Comparison of ENCODE assay signal across 8 cellular contexts in the genomic region with DNA sequence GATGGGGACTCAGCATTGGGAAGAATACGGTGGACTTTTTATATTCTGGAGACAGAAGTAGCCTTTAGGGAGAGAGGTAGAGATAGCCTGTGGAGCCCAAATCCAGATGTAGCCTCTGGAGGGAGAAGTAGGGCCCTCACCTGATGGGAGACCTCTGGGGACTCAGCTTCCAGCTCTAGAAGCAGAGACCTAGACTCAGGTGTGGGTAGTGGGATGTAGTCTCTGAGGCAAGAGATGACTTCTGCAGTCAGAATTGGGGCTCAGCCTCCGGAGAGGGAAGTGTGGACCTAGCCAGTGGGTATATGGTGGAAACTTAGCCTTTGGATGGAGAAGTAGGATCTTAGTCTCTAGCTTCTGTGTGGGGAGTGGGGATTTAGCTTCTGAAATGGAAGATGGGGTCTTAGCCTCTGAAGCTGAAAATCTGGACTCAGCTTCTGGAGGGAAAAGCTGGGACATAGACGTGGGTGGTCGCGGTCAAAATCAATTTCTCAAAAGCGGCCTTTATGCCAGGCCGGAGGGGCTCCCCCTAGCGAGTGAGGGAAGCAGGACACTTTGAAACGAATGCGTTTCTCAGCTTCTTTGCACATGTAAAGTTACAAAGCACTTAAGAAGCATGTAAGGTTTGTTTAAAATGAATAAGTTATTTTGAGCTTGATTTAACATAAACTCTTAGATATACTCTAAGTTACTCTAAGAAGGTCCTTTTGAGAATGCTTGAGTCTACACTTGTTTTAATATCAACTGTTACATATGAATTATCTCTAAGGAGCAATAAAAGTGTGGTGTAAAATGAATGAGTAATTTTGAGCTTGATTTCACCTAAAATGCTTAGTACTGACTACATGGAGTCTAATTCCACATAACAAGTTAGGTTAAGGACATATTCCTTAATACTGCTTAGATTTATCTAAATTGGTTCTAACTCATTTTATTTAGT. TPM values are rescaled to one million over a fixed set of nuclear protein-coding genes. Genes with fewer than 3 reads are reported as not detected.
DNase-seq lines count a peak whose midpoint lies in the region; ATAC-seq and TF ChIP-seq lines count a peak whose summit lies in the region.

No MANE protein-coding gene starts in this region.

- H3K27ac ChIP-seq in GM23248, result no peak overlapping the region

- H3K4me2 ChIP-seq in GM23248 (ENCODE audit: unreplicated experiment), result no peak overlapping the region

- peak; percentile 39 for DNase-seq in BE2C
- DNase-seq in GM23248, result peak; percentile 53
- peak; percentile 49 for DNase-seq in RPMI7951 (ENCODE audit: low read depth)
- DNase-seq in activated naive CD8-positive, alpha-beta T cell treated with anti-CD3 and anti-CD28 coated beads, Interleukin-2, amount 50 U/mL, for 24 hours, result peak; percentile 72
- peak; percentile 35 for DNase-seq in hepatic stellate cell (ENCODE audit: low spot score)
- peak in 3 of 4 experiments; percentile 29 to 42 (median 37) for DNase-seq in stimulated activated CD4-positive, alpha-beta T cell treated with anti-CD3 and anti-CD28 coated beads, Interleukin-1b, Interleukin-23, amount 100 ng/mL, for 24 hours (ENCODE audit: low read depth in 4 of 4, low spot score in 1 of 4)

- H3K4me1 ChIP-seq in BE2C (no peaks in the 10 kb centered on the region), GM23248 (ENCODE audit: insufficient read depth) (peaks cover 6% of the 10 kb centered on the region; the same call in 1 of the 2 replicates)

- H3K4me1 Mint-ChIP-seq in activated naive CD8-positive, alpha-beta T cell treated with anti-CD3 and anti-CD28 coated beads, Interleukin-2, amount 50 U/mL, for 24 hours, result peaks cover 20% of the 10 kb centered on the region

- no peaks in the 10 kb centered on the region for H3K36me3 ChIP-seq in BE2C
- no peaks in the 10 kb centered on the region for H3K36me3 ChIP-seq in GM23248 (ENCODE audit: low read depth)

- H3K9me2 ChIP-seq in GM23248 (ENCODE audit: insufficient read depth), result no peaks in the 10 kb centered on the region

- no peaks in the 10 kb centered on the region for H3K36me3 Mint-ChIP-seq in activated naive CD8-positive, alpha-beta T cell treated with anti-CD3 and anti-CD28 coated beads, Interleukin-2, amount 50 U/mL, for 24 hours (ENCODE audit: low read depth)

- no peak for ATAC-seq in activated naive CD8-positive, alpha-beta T cell treated with anti-CD3 and anti-CD28 coated beads, Interleukin-2, amount 50 U/mL, for 24 hours
- ATAC-seq in GM19397 (IDR thresholded peaks at IDR 0.05; ENCODE audit: unreplicated experiment) (no peak), HG03457 (IDR thresholded peaks at IDR 0.05; ENCODE audit: unreplicated experiment) (no peak)

- peak; percentile 79 for TF ChIP-seq CTCF in BE2C (IDR thresholded peaks at IDR 0.05; ENCODE audit: low read depth, low read length)

- no peaks in the 10 kb centered on the region for H3K9me3 ChIP-seq in BE2C
- no peaks in the 10 kb centered on the region for H3K9me3 ChIP-seq in GM23248 (ENCODE audit: low read depth)

- no peak overlapping the region for H3K9ac ChIP-seq in GM23248

- WGBS in GM23248 (ENCODE audit: low coverage in 1 of 2, low lambda C conversion rate in 2 of 2, missing lambda C conversion rate in 2 of 2), 2 experiments, result 26% methylated on average over 10 of the region's 10 CpGs

- H4K20me1 ChIP-seq in GM23248 (ENCODE audit: insufficient read depth), result no peaks in the 10 kb centered on the region

- in situ Hi-C loops in GM23248 (cut with MboI), result loop anchor here (10.0 kb wide), 1 partner anchor 123 kb away; no protein-coding TSS in a partner anchor

- 0 out of 2 replicates have a peak overlapping the region, but pooled peaks have one; percentile 57 for H2AFZ ChIP-seq in GM23248

- H3K4me3 ChIP-seq in BE2C (ENCODE audit: low read depth, low read length) (no peak overlapping the region), GM23248 (no peak overlapping the region)

- H3K79me2 ChIP-seq in GM23248 (ENCODE audit: insufficient read depth), result no peaks in the 10 kb centered on the region

- H3K27me3 ChIP-seq in BE2C, result no peaks in the 10 kb centered on the region
- H3K27me3 ChIP-seq in GM23248 (replicated peaks; ENCODE audit: insufficient read depth), result no peaks in the 10 kb centered on the region

- peaks cover 2% of the 10 kb centered on the region for H3K27me3 Mint-ChIP-seq in activated naive CD8-positive, alpha-beta T cell treated with anti-CD3 and anti-CD28 coated beads, Interleukin-2, amount 50 U/mL, for 24 hours

- H3K27ac Mint-ChIP-seq in activated naive CD8-positive, alpha-beta T cell treated with anti-CD3 and anti-CD28 coated beads, Interleukin-2, amount 50 U/mL, for 24 hours, result no peak overlapping the region

- no peak overlapping the region for H3K4me3 Mint-ChIP-seq in activated naive CD8-positive, alpha-beta T cell treated with anti-CD3 and anti-CD28 coated beads, Interleukin-2, amount 50 U/mL, for 24 hours

- no peaks in the 10 kb centered on the region for H3K9me3 Mint-ChIP-seq in activated naive CD8-positive, alpha-beta T cell treated with anti-CD3 and anti-CD28 coated beads, Interleukin-2, amount 50 U/mL, for 24 hours

- H3F3A ChIP-seq in GM23248 (ENCODE audit: insufficient read depth), result no peaks in the 10 kb centered on the region

RNA-seq across cellular contexts. Expression of a gene that starts 12.9 kb away (rescaled TPM):
- 3.8 TPM for polyA plus RNA-seq in BE2C (2012; ENCODE audit: insufficient read depth, insufficient read length, low read depth)
- total RNA-seq in GM23248 (2014; rRNA removed; shearing (Covaris generic)), result 7.5 and 11.0 TPM in 2 replicates
- 7.0 and 8.1 TPM in 2 replicates for polyA plus RNA-seq in GM23248 (2016; fragmentation: Nextera tagmentation; extraction: Ambion mirVana)
- total RNA-seq in RPMI7951 (2014; rRNA removed; shearing (Covaris generic)), result 15.6 and 22.8 TPM in 2 replicates

RNA-seq across cellular contexts. Expression of a gene that starts 14.7 kb away (rescaled TPM):
- polyA plus RNA-seq in BE2C (2012; ENCODE audit: insufficient read depth, insufficient read length, low read depth), result not detected
- total RNA-seq in GM23248 (2014; rRNA removed; shearing (Covaris generic)), result not detected in 2 replicates
- polyA plus RNA-seq in GM23248 (2016; fragmentation: Nextera tagmentation; extraction: Ambion mirVana), result not detected in 2 replicates
- total RNA-seq in RPMI7951 (2014; rRNA removed; shearing (Covaris generic)), result not detected in 2 replicates

RNA-seq across cellular contexts. Expression of a gene that starts 51.0 kb away (rescaled TPM):
- 215 TPM for polyA plus RNA-seq in BE2C (2012; ENCODE audit: insufficient read depth, insufficient read length, low read depth)
- total RNA-seq in GM23248 (2014; rRNA removed; shearing (Covaris generic)), result 234 and 280 TPM in 2 replicates
- 221 and 236 TPM in 2 replicates for polyA plus RNA-seq in GM23248 (2016; fragmentation: Nextera tagmentation; extraction: Ambion mirVana)
- total RNA-seq in RPMI7951 (2014; rRNA removed; shearing (Covaris generic)), result 821 and 1,182 TPM in 2 replicates
